Comparison of ENCODE assay signal across 1 cellular context in the genomic region with DNA sequence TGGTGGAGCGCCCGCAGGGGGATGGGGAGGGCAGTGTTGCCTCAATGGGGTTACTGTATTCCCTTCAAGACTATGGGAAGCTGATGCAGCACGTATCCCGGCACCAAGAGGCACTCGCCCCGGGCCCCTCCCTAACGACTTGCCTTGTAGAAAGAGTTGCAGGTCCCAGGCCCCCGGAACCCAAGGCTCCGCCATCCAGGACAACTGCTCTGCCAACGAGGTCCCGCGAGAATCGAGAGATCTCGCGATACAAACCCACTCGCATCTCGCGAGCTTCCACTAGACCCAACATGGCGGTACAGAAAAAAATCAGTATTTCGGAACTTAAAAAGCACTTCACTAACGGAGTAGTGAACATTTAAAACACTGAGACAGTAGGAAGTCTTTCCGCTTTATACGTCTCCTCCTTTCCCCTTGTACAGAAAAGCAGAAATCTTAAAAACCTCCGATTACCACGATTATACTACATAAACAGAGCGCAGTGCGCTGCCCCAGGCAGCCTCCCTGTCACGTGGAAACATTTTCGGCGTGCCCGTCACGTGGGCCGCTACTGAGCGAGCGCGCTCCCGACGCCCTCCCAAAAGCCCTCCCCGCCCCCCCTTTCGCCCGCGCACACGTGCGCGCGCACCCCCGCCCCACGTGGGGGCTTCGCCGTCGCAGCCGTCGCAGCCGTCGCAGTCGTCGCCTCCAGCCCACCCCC.
TF ChIP-seq lines count a peak whose summit lies in the region.

TSS of gene ZZZ3 (minus strand) at position 217 of the 700 bp plus-strand sequence. CDS start 49,304 bp downstream, outside the sequence.

TF ChIP-seq in HepG2, 621 proteins besides CTCF, POLR2A, EP300 and RAD21 (continued from another document and continues in another):
- TF ChIP-seq TRAFD1 (CRISPR knock-in tag; IDR thresholded peaks at IDR 0.05; ENCODE audit: borderline replicate concordance) (no peak), ZNF530 (CRISPR knock-in tag; IDR thresholded peaks at IDR 0.05; ENCODE audit: low read depth) (no peak), ZNF264 (CRISPR knock-in tag; IDR thresholded peaks at IDR 0.05) (no peak; the same call in 1 of the 2 replicates), KDM4B (CRISPR knock-in tag; IDR thresholded peaks at IDR 0.05) (no peak), JUN (CRISPR knock-in tag; IDR thresholded peaks at IDR 0.05) (no peak), ZNF780A (CRISPR knock-in tag; IDR thresholded peaks at IDR 0.05) (no peak), PRDM10 (CRISPR knock-in tag; IDR thresholded peaks at IDR 0.05; ENCODE audit: low read depth) (no peak; the same call in 1 of the 2 replicates), NFE2 (CRISPR knock-in tag; IDR thresholded peaks at IDR 0.05) (no peak), KDM3A (CRISPR knock-in tag; IDR thresholded peaks at IDR 0.05; ENCODE audit: low read depth) (no peak), ZFP37 (CRISPR knock-in tag; IDR thresholded peaks at IDR 0.05; ENCODE audit: borderline replicate concordance) (0 out of 2 replicates have a peak, but pooled peaks have one; percentile 30), NFIC (IDR thresholded peaks at IDR 0.05; ENCODE audit: low read length) (no peak), ELK4 (CRISPR knock-in tag; IDR thresholded peaks at IDR 0.05; ENCODE audit: borderline replicate concordance) (no peak), MYPOP (CRISPR knock-in tag; IDR thresholded peaks at IDR 0.05) (0 out of 2 replicates have a peak, but pooled peaks have one; percentile 39), ZEB1 (IDR thresholded peaks at IDR 0.05; ENCODE audit: insufficient replicate concordance, low read depth) (no peak), ZNF883 (CRISPR knock-in tag; IDR thresholded peaks at IDR 0.05; ENCODE audit: not compliant biosample characterization) (no peak), BRF2 (CRISPR knock-in tag; IDR thresholded peaks at IDR 0.05) (no peak; the same call in 1 of the 2 replicates), CHD4 (IDR thresholded peaks at IDR 0.05; ENCODE audit: borderline replicate concordance, low read length) (no peak), TCF7L2 (IDR thresholded peaks at IDR 0.05; ENCODE audit: low read depth, low read length) (no peak), YEATS2 (CRISPR knock-in tag; IDR thresholded peaks at IDR 0.05; ENCODE audit: borderline replicate concordance) (peak; percentile 90), KAT7 (CRISPR knock-in tag; IDR thresholded peaks at IDR 0.05; ENCODE audit: borderline replicate concordance) (peak; percentile 16; the same call in 1 of the 2 replicates)
- TF ChIP-seq, protein P1, sequence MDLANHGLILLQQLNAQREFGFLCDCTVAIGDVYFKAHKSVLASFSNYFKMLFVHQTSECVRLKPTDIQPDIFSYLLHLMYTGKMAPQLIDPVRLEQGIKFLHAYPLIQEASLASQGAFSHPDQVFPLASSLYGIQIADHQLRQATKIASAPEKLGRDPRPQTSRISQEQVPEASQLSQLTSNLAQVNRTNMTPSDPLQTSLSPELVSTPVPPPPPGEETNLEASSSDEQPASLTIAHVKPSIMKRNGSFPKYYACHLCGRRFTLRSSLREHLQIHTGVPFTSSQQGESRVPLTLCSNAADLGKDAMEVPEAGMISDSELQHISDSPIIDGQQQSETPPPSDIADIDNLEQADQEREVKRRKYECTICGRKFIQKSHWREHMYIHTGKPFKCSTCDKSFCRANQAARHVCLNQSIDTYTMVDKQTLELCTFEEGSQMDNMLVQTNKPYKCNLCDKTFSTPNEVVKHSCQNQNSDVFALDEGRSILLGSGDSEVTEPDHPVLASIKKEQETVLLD (CRISPR knock-in tag; IDR thresholded peaks at IDR 0.05; ENCODE audit: low read depth): no peak
- TF ChIP-seq, protein P2, sequence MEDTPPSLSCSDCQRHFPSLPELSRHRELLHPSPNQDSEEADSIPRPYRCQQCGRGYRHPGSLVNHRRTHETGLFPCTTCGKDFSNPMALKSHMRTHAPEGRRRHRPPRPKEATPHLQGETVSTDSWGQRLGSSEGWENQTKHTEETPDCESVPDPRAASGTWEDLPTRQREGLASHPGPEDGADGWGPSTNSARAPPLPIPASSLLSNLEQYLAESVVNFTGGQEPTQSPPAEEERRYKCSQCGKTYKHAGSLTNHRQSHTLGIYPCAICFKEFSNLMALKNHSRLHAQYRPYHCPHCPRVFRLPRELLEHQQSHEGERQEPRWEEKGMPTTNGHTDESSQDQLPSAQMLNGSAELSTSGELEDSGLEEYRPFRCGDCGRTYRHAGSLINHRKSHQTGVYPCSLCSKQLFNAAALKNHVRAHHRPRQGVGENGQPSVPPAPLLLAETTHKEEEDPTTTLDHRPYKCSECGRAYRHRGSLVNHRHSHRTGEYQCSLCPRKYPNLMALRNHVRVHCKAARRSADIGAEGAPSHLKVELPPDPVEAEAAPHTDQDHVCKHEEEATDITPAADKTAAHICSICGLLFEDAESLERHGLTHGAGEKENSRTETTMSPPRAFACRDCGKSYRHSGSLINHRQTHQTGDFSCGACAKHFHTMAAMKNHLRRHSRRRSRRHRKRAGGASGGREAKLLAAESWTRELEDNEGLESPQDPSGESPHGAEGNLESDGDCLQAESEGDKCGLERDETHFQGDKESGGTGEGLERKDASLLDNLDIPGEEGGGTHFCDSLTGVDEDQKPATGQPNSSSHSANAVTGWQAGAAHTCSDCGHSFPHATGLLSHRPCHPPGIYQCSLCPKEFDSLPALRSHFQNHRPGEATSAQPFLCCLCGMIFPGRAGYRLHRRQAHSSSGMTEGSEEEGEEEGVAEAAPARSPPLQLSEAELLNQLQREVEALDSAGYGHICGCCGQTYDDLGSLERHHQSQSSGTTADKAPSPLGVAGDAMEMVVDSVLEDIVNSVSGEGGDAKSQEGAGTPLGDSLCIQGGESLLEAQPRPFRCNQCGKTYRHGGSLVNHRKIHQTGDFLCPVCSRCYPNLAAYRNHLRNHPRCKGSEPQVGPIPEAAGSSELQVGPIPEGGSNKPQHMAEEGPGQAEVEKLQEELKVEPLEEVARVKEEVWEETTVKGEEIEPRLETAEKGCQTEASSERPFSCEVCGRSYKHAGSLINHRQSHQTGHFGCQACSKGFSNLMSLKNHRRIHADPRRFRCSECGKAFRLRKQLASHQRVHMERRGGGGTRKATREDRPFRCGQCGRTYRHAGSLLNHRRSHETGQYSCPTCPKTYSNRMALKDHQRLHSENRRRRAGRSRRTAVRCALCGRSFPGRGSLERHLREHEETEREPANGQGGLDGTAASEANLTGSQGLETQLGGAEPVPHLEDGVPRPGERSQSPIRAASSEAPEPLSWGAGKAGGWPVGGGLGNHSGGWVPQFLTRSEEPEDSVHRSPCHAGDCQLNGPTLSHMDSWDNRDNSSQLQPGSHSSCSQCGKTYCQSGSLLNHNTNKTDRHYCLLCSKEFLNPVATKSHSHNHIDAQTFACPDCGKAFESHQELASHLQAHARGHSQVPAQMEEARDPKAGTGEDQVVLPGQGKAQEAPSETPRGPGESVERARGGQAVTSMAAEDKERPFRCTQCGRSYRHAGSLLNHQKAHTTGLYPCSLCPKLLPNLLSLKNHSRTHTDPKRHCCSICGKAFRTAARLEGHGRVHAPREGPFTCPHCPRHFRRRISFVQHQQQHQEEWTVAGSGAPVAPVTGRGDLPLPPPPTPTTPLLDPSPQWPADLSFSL (CRISPR knock-in tag; IDR thresholded peaks at IDR 0.05): no peak
- TF ChIP-seq, protein P3, sequence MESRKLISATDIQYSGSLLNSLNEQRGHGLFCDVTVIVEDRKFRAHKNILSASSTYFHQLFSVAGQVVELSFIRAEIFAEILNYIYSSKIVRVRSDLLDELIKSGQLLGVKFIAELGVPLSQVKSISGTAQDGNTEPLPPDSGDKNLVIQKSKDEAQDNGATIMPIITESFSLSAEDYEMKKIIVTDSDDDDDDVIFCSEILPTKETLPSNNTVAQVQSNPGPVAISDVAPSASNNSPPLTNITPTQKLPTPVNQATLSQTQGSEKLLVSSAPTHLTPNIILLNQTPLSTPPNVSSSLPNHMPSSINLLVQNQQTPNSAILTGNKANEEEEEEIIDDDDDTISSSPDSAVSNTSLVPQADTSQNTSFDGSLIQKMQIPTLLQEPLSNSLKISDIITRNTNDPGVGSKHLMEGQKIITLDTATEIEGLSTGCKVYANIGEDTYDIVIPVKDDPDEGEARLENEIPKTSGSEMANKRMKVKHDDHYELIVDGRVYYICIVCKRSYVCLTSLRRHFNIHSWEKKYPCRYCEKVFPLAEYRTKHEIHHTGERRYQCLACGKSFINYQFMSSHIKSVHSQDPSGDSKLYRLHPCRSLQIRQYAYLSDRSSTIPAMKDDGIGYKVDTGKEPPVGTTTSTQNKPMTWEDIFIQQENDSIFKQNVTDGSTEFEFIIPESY (CRISPR knock-in tag; IDR thresholded peaks at IDR 0.05): no peak
- TF ChIP-seq, protein P4, sequence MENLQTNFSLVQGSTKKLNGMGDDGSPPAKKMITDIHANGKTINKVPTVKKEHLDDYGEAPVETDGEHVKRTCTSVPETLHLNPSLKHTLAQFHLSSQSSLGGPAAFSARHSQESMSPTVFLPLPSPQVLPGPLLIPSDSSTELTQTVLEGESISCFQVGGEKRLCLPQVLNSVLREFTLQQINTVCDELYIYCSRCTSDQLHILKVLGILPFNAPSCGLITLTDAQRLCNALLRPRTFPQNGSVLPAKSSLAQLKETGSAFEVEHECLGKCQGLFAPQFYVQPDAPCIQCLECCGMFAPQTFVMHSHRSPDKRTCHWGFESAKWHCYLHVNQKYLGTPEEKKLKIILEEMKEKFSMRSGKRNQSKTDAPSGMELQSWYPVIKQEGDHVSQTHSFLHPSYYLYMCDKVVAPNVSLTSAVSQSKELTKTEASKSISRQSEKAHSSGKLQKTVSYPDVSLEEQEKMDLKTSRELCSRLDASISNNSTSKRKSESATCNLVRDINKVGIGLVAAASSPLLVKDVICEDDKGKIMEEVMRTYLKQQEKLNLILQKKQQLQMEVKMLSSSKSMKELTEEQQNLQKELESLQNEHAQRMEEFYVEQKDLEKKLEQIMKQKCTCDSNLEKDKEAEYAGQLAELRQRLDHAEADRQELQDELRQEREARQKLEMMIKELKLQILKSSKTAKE (CRISPR knock-in tag; IDR thresholded peaks at IDR 0.05; ENCODE audit: borderline replicate concordance): no peak
- TF ChIP-seq, protein P5, sequence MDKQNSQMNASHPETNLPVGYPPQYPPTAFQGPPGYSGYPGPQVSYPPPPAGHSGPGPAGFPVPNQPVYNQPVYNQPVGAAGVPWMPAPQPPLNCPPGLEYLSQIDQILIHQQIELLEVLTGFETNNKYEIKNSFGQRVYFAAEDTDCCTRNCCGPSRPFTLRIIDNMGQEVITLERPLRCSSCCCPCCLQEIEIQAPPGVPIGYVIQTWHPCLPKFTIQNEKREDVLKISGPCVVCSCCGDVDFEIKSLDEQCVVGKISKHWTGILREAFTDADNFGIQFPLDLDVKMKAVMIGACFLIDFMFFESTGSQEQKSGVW (CRISPR knock-in tag; IDR thresholded peaks at IDR 0.05; ENCODE audit: borderline replicate concordance): no peak
